In genomic region chr15:93118904-93119303, GRCh38 we compare ENCODE assay signal across 30 cellular contexts. TPM values are rescaled to one million over a fixed set of nuclear protein-coding genes. Genes with fewer than 3 reads are reported as not detected.
"Had no signal": no experiment of that assay in that cellular context is flagged by ENCODE, and none has a peak within 500 bp of the region (broad histone marks: within the 10 kb centered on the region; RNA-seq: fewer than 3 reads in every experiment).

No MANE protein-coding gene starts in this region.

- H3K27ac ChIP-seq: pancreas, prostate gland, skin epidermis, thoracic aorta had no signal

- DNase-seq: activated CD4-positive, alpha-beta T cell treated with anti-CD3 and anti-CD28 coated beads for 48 hours; activated CD4-positive, CD25-positive, alpha-beta regulatory T cell; activated CD8-positive, alpha-beta memory T cell treated with anti-CD3 and anti-CD28 coated beads for 24 hours; activated CD8-positive, alpha-beta memory T cell treated with anti-CD3 and anti-CD28 coated beads, Interleukin-2, amount 50 U/mL, for 48 hours; activated effector memory CD4-positive, alpha-beta T cell treated with Interleukin-2 at 50 U/mL for 16 hours; activated naive CD4-positive, alpha-beta T cell treated with Interleukin-2 at 50 U/mL for 16 hours; activated T-cell treated with anti-CD3 and anti-CD28 coated beads, Interleukin-2, amount 50 U/mL, for 4 hours; amygdala; caudate nucleus; cortex of kidney; effector memory CD8-positive, alpha-beta T cell; foreskin fibroblast; head of caudate nucleus; hippocampal formation; left cardiac atrium; left ventricle myocardium superior; nucleus accumbens; pancreas; retina; stimulated activated CD4-positive, alpha-beta T cell treated with anti-CD3 and anti-CD28 coated beads, Interleukin-1b, Interleukin-23, amount 100 ng/mL, for 48 hours; stimulated activated CD4-positive, alpha-beta T cell treated with anti-CD3 and anti-CD28 coated beads, Interleukin-4, amount 100 ng/mL, for 4 hours; stimulated activated CD8-positive, alpha-beta memory T cell treated with anti-CD3 and anti-CD28 coated beads, Interleukin-4, amount 100 ng/mL, for 48 hours; stimulated activated naive B cell treated with anti-CD40 and anti-IgM and Interleukin-4, amounts not matched to agents 10 μg/mL and 1 μg/mL and 100 μg/mL, for 72 hours; trophoblast cell had no signal

- H3K27me3 ChIP-seq: pancreas had no signal

- H3K4me3 ChIP-seq: pancreas, prostate gland, skin epidermis, thoracic aorta had no signal

- H3K36me3 Mint-ChIP-seq: stimulated activated naive B cell treated with anti-CD40 and anti-IgM and Interleukin-4, amounts not matched to agents 10 μg/mL and 1 μg/mL and 100 μg/mL, for 72 hours had no signal

- H3K27ac Mint-ChIP-seq: stimulated activated naive B cell treated with anti-CD40 and anti-IgM and Interleukin-4, amounts not matched to agents 10 μg/mL and 1 μg/mL and 100 μg/mL, for 72 hours had no signal

- H3K9me3 Mint-ChIP-seq: activated T-cell treated with anti-CD3 and anti-CD28 coated beads, Interleukin-2, amount 50 U/mL, for 4 hours; effector memory CD8-positive, alpha-beta T cell; stimulated activated naive B cell treated with anti-CD40 and anti-IgM and Interleukin-4, amounts not matched to agents 10 μg/mL and 1 μg/mL and 100 μg/mL, for 72 hours had no signal

- ATAC-seq: activated T-cell treated with anti-CD3 and anti-CD28 coated beads, Interleukin-2, amount 50 U/mL, for 4 hours; effector memory CD8-positive, alpha-beta T cell; left cardiac atrium; left ventricle myocardium superior; pancreas; sciatic nerve; stimulated activated naive B cell treated with anti-CD40 and anti-IgM and Interleukin-4, amounts not matched to agents 10 μg/mL and 1 μg/mL and 100 μg/mL, for 72 hours had no signal

- H3K4me1 Mint-ChIP-seq: stimulated activated naive B cell treated with anti-CD40 and anti-IgM and Interleukin-4, amounts not matched to agents 10 μg/mL and 1 μg/mL and 100 μg/mL, for 72 hours had no signal

- H3K9me3 ChIP-seq: pancreas, prostate gland, thoracic aorta had no signal

- H3K36me3 ChIP-seq: pancreas, prostate gland, thoracic aorta had no signal

- H3K4me3 Mint-ChIP-seq: activated T-cell treated with anti-CD3 and anti-CD28 coated beads, Interleukin-2, amount 50 U/mL, for 4 hours; effector memory CD8-positive, alpha-beta T cell; neural crest cell; stimulated activated naive B cell treated with anti-CD40 and anti-IgM and Interleukin-4, amounts not matched to agents 10 μg/mL and 1 μg/mL and 100 μg/mL, for 72 hours had no signal

RNA-seq across cellular contexts. Expression of gene RGMA, which starts 29.9 kb away (rescaled TPM):
- total RNA-seq: T-helper 1 cell treated with Interleukin-12 subunit alpha and Interleukin-12 subunit beta and Interleukin-4 antibody, amounts not matched to agents 30 ng/mL and 1 ng/mL, for 36 hours had no signal
